8 cellular contexts compared by ENCODE assay signal in genomic region chr6:24990944-24991747, GRCh38. TPM values are rescaled to one million over a fixed set of nuclear protein-coding genes. Genes with fewer than 3 reads are reported as not detected.
A peak's percentile ranks its signal among the peaks of the same experiment; 100 is the strongest.
DNase-seq lines count a peak whose midpoint lies in the region; ATAC-seq lines count a peak whose summit lies in the region.

No MANE protein-coding gene starts in this region.

- H3K27me3 Mint-ChIP-seq in activated CD8-positive, alpha-beta memory T cell treated with anti-CD3 and anti-CD28 coated beads, Interleukin-2, amount 10 ng/mL, durations not matched to agents 7 days and 5 days: no peaks in the 10 kb centered on the region
- no peaks in the 10 kb centered on the region for H3K27me3 Mint-ChIP-seq in activated naive CD8-positive, alpha-beta T cell treated with anti-CD3 and anti-CD28 coated beads, Interleukin-2, amount 10 ng/mL, durations not matched to agents 7 days and 5 days

- POLR2A ChIA-PET in activated naive CD8-positive, alpha-beta T cell treated with anti-CD3 and anti-CD28 coated beads, Interleukin-2, amount 10 ng/mL, durations not matched to agents 7 days and 5 days (lab: Charles Lee): interaction anchor here (0.8 to 2.8 kb wide), 18 partner anchors 13 to 135 kb away, joined by 3 to 55 read pairs (median 4); partner anchors contain the start of gene RIPOR2

- peaks cover 23% of the 10 kb centered on the region for H3K4me1 Mint-ChIP-seq in activated CD8-positive, alpha-beta memory T cell treated with anti-CD3 and anti-CD28 coated beads, Interleukin-2, amount 10 ng/mL, durations not matched to agents 7 days and 5 days
- H3K4me1 Mint-ChIP-seq in activated naive CD8-positive, alpha-beta T cell treated with anti-CD3 and anti-CD28 coated beads, Interleukin-2, amount 10 ng/mL, durations not matched to agents 7 days and 5 days: peaks cover 30% of the 10 kb centered on the region
- peaks cover 32% of the 10 kb centered on the region for H3K4me1 Mint-ChIP-seq in stimulated activated effector memory CD8-positive, alpha-beta T cell treated with anti-CD3 and anti-CD28 coated beads, Interleukin-12 subunit alpha, Interleukin-12 subunit beta, amount 100 ng/mL, for 72 hours

- peak overlapping the region; percentile 67 for H3K27ac Mint-ChIP-seq in activated CD8-positive, alpha-beta memory T cell treated with anti-CD3 and anti-CD28 coated beads, Interleukin-2, amount 10 ng/mL, durations not matched to agents 7 days and 5 days
- peak overlapping the region; percentile 78 for H3K27ac Mint-ChIP-seq in activated naive CD8-positive, alpha-beta T cell treated with anti-CD3 and anti-CD28 coated beads, Interleukin-2, amount 10 ng/mL, durations not matched to agents 7 days and 5 days
- H3K27ac Mint-ChIP-seq in stimulated activated effector memory CD8-positive, alpha-beta T cell treated with anti-CD3 and anti-CD28 coated beads, Interleukin-12 subunit alpha, Interleukin-12 subunit beta, amount 100 ng/mL, for 72 hours: peak overlapping the region; percentile 81

- H3K9me3 Mint-ChIP-seq in activated CD8-positive, alpha-beta memory T cell treated with anti-CD3 and anti-CD28 coated beads, Interleukin-2, amount 10 ng/mL, durations not matched to agents 7 days and 5 days (ENCODE audit: low read depth): peaks cover 6% of the 10 kb centered on the region
- H3K9me3 Mint-ChIP-seq in activated naive CD8-positive, alpha-beta T cell treated with anti-CD3 and anti-CD28 coated beads, Interleukin-2, amount 10 ng/mL, durations not matched to agents 7 days and 5 days: peaks cover 14% of the 10 kb centered on the region
- no peaks in the 10 kb centered on the region for H3K9me3 Mint-ChIP-seq in stimulated activated effector memory CD8-positive, alpha-beta T cell treated with anti-CD3 and anti-CD28 coated beads, Interleukin-12 subunit alpha, Interleukin-12 subunit beta, amount 100 ng/mL, for 72 hours

- peaks cover 28% of the 10 kb centered on the region for H3K36me3 Mint-ChIP-seq in activated CD8-positive, alpha-beta memory T cell treated with anti-CD3 and anti-CD28 coated beads, Interleukin-2, amount 10 ng/mL, durations not matched to agents 7 days and 5 days
- H3K36me3 Mint-ChIP-seq in activated naive CD8-positive, alpha-beta T cell treated with anti-CD3 and anti-CD28 coated beads, Interleukin-2, amount 10 ng/mL, durations not matched to agents 7 days and 5 days: peaks cover 49% of the 10 kb centered on the region
- no peaks in the 10 kb centered on the region for H3K36me3 Mint-ChIP-seq in stimulated activated effector memory CD8-positive, alpha-beta T cell treated with anti-CD3 and anti-CD28 coated beads, Interleukin-12 subunit alpha, Interleukin-12 subunit beta, amount 100 ng/mL, for 72 hours

- ATAC-seq in activated CD8-positive, alpha-beta memory T cell treated with anti-CD3 and anti-CD28 coated beads, Interleukin-2, amount 10 ng/mL, durations not matched to agents 7 days and 5 days: peak; percentile 31
- ATAC-seq in HG02981 (IDR thresholded peaks at IDR 0.05; ENCODE audit: unreplicated experiment) (peak; percentile 6), HG03280 (IDR thresholded peaks at IDR 0.05; ENCODE audit: unreplicated experiment) (no peak), GM21447 (IDR thresholded peaks at IDR 0.05; ENCODE audit: unreplicated experiment) (no peak)
- ATAC-seq in activated naive CD8-positive, alpha-beta T cell treated with anti-CD3 and anti-CD28 coated beads, Interleukin-2, amount 10 ng/mL, durations not matched to agents 7 days and 5 days (ENCODE audit: low read depth): no peak
- peak; percentile 24 for ATAC-seq in stimulated activated effector memory CD8-positive, alpha-beta T cell treated with anti-CD3 and anti-CD28 coated beads, Interleukin-12 subunit alpha, Interleukin-12 subunit beta, amount 100 ng/mL, for 72 hours

- CTCF ChIA-PET in activated CD8-positive, alpha-beta memory T cell treated with anti-CD3 and anti-CD28 coated beads, Interleukin-2, amount 10 ng/mL, durations not matched to agents 7 days and 5 days (lab: Charles Lee): interaction anchor here (0.8 to 8.3 kb wide), 48 partner anchors 8 to 187 kb away, joined by 3 to 225 read pairs (median 7); partner anchors contain the start of gene RIPOR2

- no peak overlapping the region for H3K4me3 Mint-ChIP-seq in activated CD8-positive, alpha-beta memory T cell treated with anti-CD3 and anti-CD28 coated beads, Interleukin-2, amount 10 ng/mL, durations not matched to agents 7 days and 5 days
- peak overlapping the region; percentile 47 for H3K4me3 Mint-ChIP-seq in activated naive CD8-positive, alpha-beta T cell treated with anti-CD3 and anti-CD28 coated beads, Interleukin-2, amount 10 ng/mL, durations not matched to agents 7 days and 5 days
- no peak overlapping the region for H3K4me3 Mint-ChIP-seq in stimulated activated effector memory CD8-positive, alpha-beta T cell treated with anti-CD3 and anti-CD28 coated beads, Interleukin-12 subunit alpha, Interleukin-12 subunit beta, amount 100 ng/mL, for 72 hours

- no peak for DNase-seq in activated CD8-positive, alpha-beta memory T cell treated with anti-CD3 and anti-CD28 coated beads, Interleukin-2, amount 10 ng/mL, durations not matched to agents 7 days and 5 days
- no peak for DNase-seq in activated CD8-positive, alpha-beta memory T cell treated with anti-CD3 and anti-CD28 coated beads, Interleukin-2, amount 50 U/mL, for 48 hours
- DNase-seq in activated naive CD8-positive, alpha-beta T cell treated with anti-CD3 and anti-CD28 coated beads, Interleukin-2, amount 10 ng/mL, durations not matched to agents 7 days and 5 days: no peak
- DNase-seq in stimulated activated effector memory CD8-positive, alpha-beta T cell treated with anti-CD3 and anti-CD28 coated beads, Interleukin-12 subunit alpha, Interleukin-12 subunit beta, amount 100 ng/mL, for 72 hours (ENCODE audit: low spot score in 2 of 2): no peak
- no peak for DNase-seq in NCI-H2196 (lab: John Stamatoyannopoulos, UW; ENCODE audit: unreplicated experiment)

RNA-seq across cellular contexts. Expression of gene RIPOR2, which starts 55.4 kb away (rescaled TPM):
- 100 to 1,000 TPM in 1 of 2 experiments, 10 to 100 TPM in 1; 53.4 to 104 TPM for total RNA-seq in activated CD8-positive, alpha-beta memory T cell treated with anti-CD3 and anti-CD28 coated beads, Interleukin-2, amount 10 ng/mL, durations not matched to agents 7 days and 5 days
- 100 to 1,000 TPM; 181 to 195 TPM for total RNA-seq in activated naive CD8-positive, alpha-beta T cell treated with anti-CD3 and anti-CD28 coated beads, Interleukin-2, amount 10 ng/mL, durations not matched to agents 7 days and 5 days

Comparison
In these comparisons a context has a peak if more than half of its experiments do, and no peak if none do; other contexts are left out.
1. ATAC-seq: peak in activated CD8-positive, alpha-beta memory T cell treated with anti-CD3 and anti-CD28 coated beads, Interleukin-2, amount 10 ng/mL, durations not matched to agents 7 days and 5 days (single experiment), HG02981 (single experiment) and stimulated activated effector memory CD8-positive, alpha-beta T cell treated with anti-CD3 and anti-CD28 coated beads, Interleukin-12 subunit alpha, Interleukin-12 subunit beta, amount 100 ng/mL, for 72 hours (single experiment); none in activated naive CD8-positive, alpha-beta T cell treated with anti-CD3 and anti-CD28 coated beads, Interleukin-2, amount 10 ng/mL, durations not matched to agents 7 days and 5 days (single experiment), HG03280 (single experiment) and GM21447 (single experiment).
2. Peak in every context shown above with its lines, with median percentiles within 50 percentile points of each other: H3K27ac Mint-ChIP-seq.